12 cellular contexts compared by ENCODE assay signal in genomic region chr20:46398963-46399362, GRCh38. TPM values are rescaled to one million over a fixed set of nuclear protein-coding genes. Genes with fewer than 3 reads are reported as not detected.
DNase-seq lines count a peak whose midpoint lies in the region; ATAC-seq, FAIRE-seq and TF ChIP-seq lines count a peak whose summit lies in the region.
"Had no signal": no experiment of that assay in that cellular context is flagged by ENCODE, and none has a peak within 500 bp of the region (broad histone marks: within the 10 kb centered on the region; RNA-seq: fewer than 3 reads in every experiment).

No MANE protein-coding gene starts in this region.

- H3K27ac Mint-ChIP-seq in activated CD8-positive, alpha-beta T cell treated with anti-CD3 and anti-CD28 coated beads for 36 hours = peak overlapping the region; percentile 77
- H3K27ac Mint-ChIP-seq: IgD-negative memory B cell had no signal

- FAIRE-seq in GM12891 (lab: Jason Lieb, UNC) = no peak

- peak overlapping the region; percentile 83 for H3K27ac ChIP-seq in left ventricle myocardium inferior (replicated peaks)
- H3K27ac ChIP-seq in mucosa of rectum (ENCODE audit: low read depth in 2 of 2, low read length in 2 of 2) = peak overlapping the region; percentile 18 to 53
- H3K27ac ChIP-seq in uterus = peak overlapping the region; percentile 68 to 89
- H3K27ac ChIP-seq: cardiac muscle cell, SJCRH30 had no signal

- peaks cover 54% of the 10 kb centered on the region for H3K4me1 Mint-ChIP-seq in activated CD8-positive, alpha-beta T cell treated with anti-CD3 and anti-CD28 coated beads for 36 hours (ENCODE audit: low read depth)

- H3K4me3 Mint-ChIP-seq in activated CD8-positive, alpha-beta T cell treated with anti-CD3 and anti-CD28 coated beads for 36 hours = no peak overlapping the region
- H3K4me3 Mint-ChIP-seq: IgD-negative memory B cell had no signal

- H3K4me3 ChIP-seq in left ventricle myocardium inferior (no peak overlapping the region), mucosa of rectum (ENCODE audit: low read length in 2 of 2) (no peak overlapping the region), uterus (no peak overlapping the region)
- H3K4me3 ChIP-seq: cardiac muscle cell, SJCRH30 had no signal

- no peaks in the 10 kb centered on the region for H3K27me3 Mint-ChIP-seq in activated CD8-positive, alpha-beta T cell treated with anti-CD3 and anti-CD28 coated beads for 36 hours
- H3K27me3 Mint-ChIP-seq: IgD-negative memory B cell had no signal

- no peak for ATAC-seq in Right ventricle myocardium superior (ENCODE audit: poor library complexity)
- ATAC-seq in activated CD8-positive, alpha-beta T cell treated with anti-CD3 and anti-CD28 coated beads for 36 hours = no peak

- no peak for TF ChIP-seq CTCF in left ventricle myocardium inferior (IDR thresholded peaks at IDR 0.05; ENCODE audit: borderline replicate concordance)
- no peak for TF ChIP-seq CTCF in activated CD8-positive, alpha-beta T cell treated with anti-CD3 and anti-CD28 coated beads for 36 hours (IDR thresholded peaks at IDR 0.05)
- no peak for TF ChIP-seq CTCF in uterus (IDR thresholded peaks at IDR 0.05)

- H3K36me3 ChIP-seq in left ventricle myocardium inferior (peaks cover 18% of the 10 kb centered on the region), mucosa of rectum (ENCODE audit: control insufficient read depth in 2 of 2, insufficient read depth in 2 of 2, low read length in 2 of 2) (peaks cover 4 to 8% of the 10 kb centered on the region in 2 donors), uterus (no peaks in the 10 kb centered on the region)

- no peaks in the 10 kb centered on the region for H3K27me3 ChIP-seq in left ventricle myocardium inferior (ENCODE audit: low read depth)
- no peaks in the 10 kb centered on the region for H3K27me3 ChIP-seq in mucosa of rectum (ENCODE audit: control insufficient read depth in 2 of 2, insufficient read depth in 2 of 2, low read length in 2 of 2)
- no peaks in the 10 kb centered on the region for H3K27me3 ChIP-seq in uterus
- H3K27me3 ChIP-seq: SJCRH30 had no signal

- no peaks in the 10 kb centered on the region for H3K9me3 ChIP-seq in left ventricle myocardium inferior (replicated peaks)
- no peaks in the 10 kb centered on the region for H3K9me3 ChIP-seq in mucosa of rectum (ENCODE audit: control insufficient read depth in 2 of 2, low read length in 2 of 2)
- H3K9me3 ChIP-seq in uterus = no peaks in the 10 kb centered on the region
- H3K9me3 ChIP-seq: SJCRH30 had no signal

- H3K4me1 ChIP-seq in left ventricle myocardium inferior (peaks cover 93% of the 10 kb centered on the region), mucosa of rectum (ENCODE audit: control insufficient read depth in 2 of 2, insufficient read depth in 2 of 2, low read length in 2 of 2) (peaks cover 19 to 22% of the 10 kb centered on the region in 2 donors), uterus (peaks cover 10 to 17% of the 10 kb centered on the region in 2 donors)

- peaks cover 16% of the 10 kb centered on the region for H3K36me3 Mint-ChIP-seq in activated CD8-positive, alpha-beta T cell treated with anti-CD3 and anti-CD28 coated beads for 36 hours (ENCODE audit: low read depth)

- TF ChIP-seq POLR2A in uterus (IDR thresholded peaks at IDR 0.05) = no peak
- TF ChIP-seq POLR2A in GM12891 (IDR thresholded peaks at IDR 0.05; ENCODE audit: low read depth, low read length) = no peak

- POLR2A ChIA-PET in activated CD8-positive, alpha-beta T cell treated with anti-CD3 and anti-CD28 coated beads for 36 hours (lab: Charles Lee) = interaction anchor here (1.4 to 6.8 kb wide), 3 partner anchors 9 to 35 kb away, joined by 4 to 32 read pairs (median 4); no protein-coding TSS in a partner anchor

- intact Hi-C loops in left ventricle myocardium inferior (cut with micrococcal nuclease) = no loop called here
- intact Hi-C loops in Right ventricle myocardium superior (cut with DNase I) = no loop called here
- intact Hi-C loops in activated CD8-positive, alpha-beta T cell treated with anti-CD3 and anti-CD28 coated beads for 36 hours (cut with micrococcal nuclease) = no loop called here
- intact Hi-C loops in uterus (cut with DNase I; ENCODE audit: low total_unique reads) = no loop called here
- intact Hi-C loops in posterior vena cava (cut with DNase I) = loop anchor here in 1 of 2 donors (10.0 kb wide), 1 partner anchor 1376 kb away; no protein-coding TSS in a partner anchor

- H3K9ac ChIP-seq in mucosa of rectum (ENCODE audit: low read depth in 1 of 2, low read length in 2 of 2) = peak overlapping the region in 1 of 2 donors; percentile 36

- DNase-seq in left ventricle myocardium inferior = no peak
- no peak for DNase-seq in Right ventricle myocardium superior
- no peak for DNase-seq in activated CD8-positive, alpha-beta T cell treated with anti-CD3 and anti-CD28 coated beads for 36 hours
- no peak for DNase-seq in uterus
- DNase-seq in posterior vena cava (ENCODE audit: low spot score) = no peak
- no peak for DNase-seq in GM12891 (ENCODE audit: insufficient read length, low spot score)
- no peak for DNase-seq in NCI-H82 treated with DMSO at 0.1 percent for 48 hours (lab: John Stamatoyannopoulos, UW; ENCODE audit: unreplicated experiment)
- DNase-seq: mesendoderm, SJCRH30 had no signal

- CTCF ChIA-PET in activated CD8-positive, alpha-beta T cell treated with anti-CD3 and anti-CD28 coated beads for 36 hours (lab: Charles Lee) = interaction anchor here (1.3 to 2.1 kb wide), 2 partner anchors 50 to 282 kb away, joined by 3 to 5 read pairs; no protein-coding TSS in a partner anchor

- no peaks in the 10 kb centered on the region for H3K9me3 Mint-ChIP-seq in activated CD8-positive, alpha-beta T cell treated with anti-CD3 and anti-CD28 coated beads for 36 hours
- H3K9me3 Mint-ChIP-seq: IgD-negative memory B cell had no signal

TF ChIP-seq in GM12891, 5 proteins besides CTCF, POLR2A, EP300 and RAD21:
- TF ChIP-seq PAX5 (IDR thresholded peaks at IDR 0.05; ENCODE audit: insufficient read depth, low read length, severe bottlenecking) (no peak), TAF1 (IDR thresholded peaks at IDR 0.05; ENCODE audit: low read depth, low read length) (no peak), POLR2AphosphoS5 (IDR thresholded peaks at IDR 0.05; ENCODE audit: low read depth, low read length) (no peak), POU2F2 (IDR thresholded peaks at IDR 0.05; ENCODE audit: low read depth, low read length) (no peak), SPI1 (IDR thresholded peaks at IDR 0.05; ENCODE audit: low read depth, low read length) (no peak)

RNA-seq across cellular contexts. Expression of gene ELMO2, which starts 7.5 kb away (rescaled TPM):
- total RNA-seq in left ventricle myocardium inferior = 28.5 TPM
- 33.9 TPM for total RNA-seq in Right ventricle myocardium superior
- total RNA-seq in activated CD8-positive, alpha-beta T cell treated with anti-CD3 and anti-CD28 coated beads for 36 hours = 10 to 100 TPM; 36.2 to 38.1 TPM
- 100 to 1,000 TPM in 1 of 4 donors, 10 to 100 TPM in 3; 18.5 to 112 (median 57.2) TPM for total RNA-seq in uterus
- total RNA-seq in posterior vena cava = 10 to 100 TPM; 43.6 to 48.9 TPM
- 22.1 TPM for polyA plus RNA-seq in GM12891 (2012; ENCODE audit: low read depth, missing spikeins)
